18 cellular contexts compared by ENCODE assay signal in the genomic region with DNA sequence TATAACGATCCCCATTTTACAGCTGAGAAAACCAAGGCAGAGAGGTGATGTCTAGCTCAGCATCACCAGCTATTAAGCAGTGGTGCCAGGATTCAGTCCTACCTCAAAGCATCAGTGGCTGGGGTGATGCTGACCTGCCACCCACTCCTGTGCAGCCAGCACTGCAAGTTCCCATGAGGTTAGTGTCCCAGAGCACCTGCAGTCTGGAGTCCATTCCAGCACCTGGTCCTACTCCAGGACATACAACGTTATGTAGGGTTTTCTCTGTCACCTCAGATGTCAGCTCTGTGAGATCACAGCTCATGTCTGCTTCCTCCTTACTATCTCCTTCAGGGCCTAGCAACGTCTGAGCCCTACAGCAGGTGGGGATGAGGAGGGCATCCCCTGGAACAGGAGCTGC.
DNase-seq lines count a peak whose midpoint lies in the region; ATAC-seq, FAIRE-seq and TF ChIP-seq lines count a peak whose summit lies in the region.
"Had no signal": no experiment of that assay in that cellular context is flagged by ENCODE, and none has a peak within 500 bp of the region (broad histone marks: within the 10 kb centered on the region; RNA-seq: fewer than 3 reads in every experiment).

No MANE protein-coding gene starts in this region.

- no peak overlapping the region for H2AFZ ChIP-seq in DND-41 (ENCODE audit: low read depth, low read length)

- H3K27me3 ChIP-seq in DND-41 (ENCODE audit: insufficient read depth, low read length, poor library complexity) (no peaks in the 10 kb centered on the region), spleen (replicated peaks in 1 of 7) (no peaks in the 10 kb centered on the region)
- H3K27me3 ChIP-seq: BE2C had no signal

- DNase-seq in A549 (ENCODE audit: low read depth in 1 of 2, low spot score in 1 of 2) (no peak), DND-41 (peak; percentile 2), islet precursor cell (peak; percentile 32), spleen (peak; percentile 41), HUDEP-2 (lab: John Stamatoyannopoulos, UW; ENCODE audit: unreplicated experiment in 76 of 76) (no peak), GM13976 (ENCODE audit: low spot score) (no peak), mesenteric fat pad (ENCODE audit: low spot score) (no peak)
- DNase-seq: BE2C; CD4-positive, alpha-beta memory T cell; H7; Karpas-422; MM.1S; NCI-H1105; NCI-H1694 treated with DMSO at 0.1 percent for 48 hours; NCI-H69; NK-92 treated with Interleukin-12 subunit alpha and Interleukin-12 subunit beta, amount 100 ng/mL, for 24 hours; OCI-M1; RPMI8226 had no signal

- 25% methylated on average over 3 of the region's 3 CpGs for WGBS in A549 (ENCODE audit: missing lambda C conversion rate)
- 47 to 83% (median 75%) methylated on average over 3 of the region's 3 CpGs for WGBS in spleen, 5 donors

- TF ChIP-seq EP300 in A549 (IDR thresholded peaks at IDR 0.05): no peak

- TF ChIP-seq CTCF in A549 (IDR thresholded peaks at IDR 0.05): no peak
- TF ChIP-seq CTCF in DND-41 (IDR thresholded peaks at IDR 0.05; ENCODE audit: borderline replicate concordance, extremely low read depth, low read length, poor library complexity, severe bottlenecking): no peak
- no peak for TF ChIP-seq CTCF in spleen (IDR thresholded peaks at IDR 0.05 in 8 of 11, conservative IDR thresholded peaks at IDR 0.05 in 3 of 11)
- no peak for TF ChIP-seq CTCF in GM13976 (IDR thresholded peaks at IDR 0.05; ENCODE audit: borderline replicate concordance, control extremely low read depth, extremely low read depth, insufficient read depth, missing control alignments)

- POLR2A ChIA-PET in A549 (lab: Yijun Ruan, JAX): no interaction called here

- ATAC-seq in A549 (peak; percentile 22 to 31; a peak in 1 of 6 replicates), DND-41 (ENCODE audit: insufficient read depth, low read depth) (0 out of 3 replicates have a peak, but pooled peaks have one; percentile 31)

- no peaks in the 10 kb centered on the region for H3K79me2 ChIP-seq in DND-41 (ENCODE audit: insufficient read depth, low read length)

- FAIRE-seq in A549 (lab: Jason Lieb, UNC): no peak

- intact Hi-C loops in spleen (cut with DNase I; ENCODE audit: low total_unique reads): no loop called here

- H4K20me1 ChIP-seq in DND-41 (ENCODE audit: insufficient read depth, low read length): no peaks in the 10 kb centered on the region

- in situ Hi-C loops in GM13976 (cut with MboI; ENCODE audit: low sequenced_read_pairs, unreplicated experiment): no loop called here

- no peak overlapping the region for H3K27ac ChIP-seq in A549
- H3K27ac ChIP-seq in DND-41 (ENCODE audit: low read length): no peak overlapping the region
- no peak overlapping the region for H3K27ac ChIP-seq in spleen

- H3K36me3 ChIP-seq in DND-41 (ENCODE audit: insufficient read depth, low read length) (no peaks in the 10 kb centered on the region), spleen (no peaks in the 10 kb centered on the region)
- H3K36me3 ChIP-seq: BE2C had no signal

- no peak overlapping the region for H3K4me2 ChIP-seq in A549
- no peak overlapping the region for H3K4me2 ChIP-seq in DND-41 (ENCODE audit: insufficient read depth, low read length)

- no peak overlapping the region for H3K9ac ChIP-seq in DND-41 (ENCODE audit: low read depth, low read length)

- TF ChIP-seq POLR2A in A549 (IDR thresholded peaks at IDR 0.05; ENCODE audit: low read length): no peak
- no peak for TF ChIP-seq POLR2A in spleen (IDR thresholded peaks at IDR 0.05)

- no peak for TF ChIP-seq RAD21 in A549 (conservative IDR thresholded peaks at IDR 0.05 in 1 of 2, IDR thresholded peaks at IDR 0.05 in 1 of 2)

- H3K4me3 ChIP-seq in A549 (no peak overlapping the region), DND-41 (ENCODE audit: low read depth in 1 of 2, low read length in 2 of 2) (no peak overlapping the region), spleen (no peak overlapping the region)

- H3K9me3 ChIP-seq in A549 (no peaks in the 10 kb centered on the region), DND-41 (ENCODE audit: insufficient read depth, low read length, severe bottlenecking) (no peaks in the 10 kb centered on the region), spleen (no peaks in the 10 kb centered on the region)
- H3K9me3 ChIP-seq: BE2C had no signal

- CTCF ChIA-PET in A549 (lab: Yijun Ruan, JAX): no interaction called here

- H3K4me1 ChIP-seq in A549 (no peaks in the 10 kb centered on the region), DND-41 (ENCODE audit: insufficient read depth, low read length) (peaks cover 8% of the 10 kb centered on the region; the same call in 1 of the 2 replicates), spleen (peaks cover 0 to 9% (median 7%) of the 10 kb centered on the region in 6 donors)
- H3K4me1 ChIP-seq: BE2C had no signal

TF ChIP-seq in A549, 52 proteins besides CTCF, POLR2A, EP300 and RAD21:
- TF ChIP-seq TFCP2L1 (CRISPR knock-in tag; IDR thresholded peaks at IDR 0.05) (no peak), RFX5 (IDR thresholded peaks at IDR 0.05) (no peak), GATA3 (IDR thresholded peaks at IDR 0.05; ENCODE audit: borderline replicate concordance) (no peak), HOXB5 (CRISPR knock-in tag; IDR thresholded peaks at IDR 0.05) (no peak), SMC3 (IDR thresholded peaks at IDR 0.05) (no peak), CHD4 (IDR thresholded peaks at IDR 0.05; ENCODE audit: borderline replicate concordance) (no peak), FOSL2 (IDR thresholded peaks at IDR 0.05) (no peak), FOSL2 (CRISPR knock-in tag; IDR thresholded peaks at IDR 0.05) (no peak), CHD2 (IDR thresholded peaks at IDR 0.05; ENCODE audit: low read length, partially characterized antibody) (no peak), JUNB (IDR thresholded peaks at IDR 0.05) (no peak), CBX2 (IDR thresholded peaks at IDR 0.05; ENCODE audit: borderline replicate concordance, low read depth) (no peak), CEBPB (IDR thresholded peaks at IDR 0.05) (no peak)
- TF ChIP-seq, protein P1, sequence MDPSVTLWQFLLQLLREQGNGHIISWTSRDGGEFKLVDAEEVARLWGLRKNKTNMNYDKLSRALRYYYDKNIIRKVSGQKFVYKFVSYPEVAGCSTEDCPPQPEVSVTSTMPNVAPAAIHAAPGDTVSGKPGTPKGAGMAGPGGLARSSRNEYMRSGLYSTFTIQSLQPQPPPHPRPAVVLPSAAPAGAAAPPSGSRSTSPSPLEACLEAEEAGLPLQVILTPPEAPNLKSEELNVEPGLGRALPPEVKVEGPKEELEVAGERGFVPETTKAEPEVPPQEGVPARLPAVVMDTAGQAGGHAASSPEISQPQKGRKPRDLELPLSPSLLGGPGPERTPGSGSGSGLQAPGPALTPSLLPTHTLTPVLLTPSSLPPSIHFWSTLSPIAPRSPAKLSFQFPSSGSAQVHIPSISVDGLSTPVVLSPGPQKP (IDR thresholded peaks at IDR 0.05; ENCODE audit: low read depth, low read length): no peak
- TF ChIP-seq, protein P2, sequence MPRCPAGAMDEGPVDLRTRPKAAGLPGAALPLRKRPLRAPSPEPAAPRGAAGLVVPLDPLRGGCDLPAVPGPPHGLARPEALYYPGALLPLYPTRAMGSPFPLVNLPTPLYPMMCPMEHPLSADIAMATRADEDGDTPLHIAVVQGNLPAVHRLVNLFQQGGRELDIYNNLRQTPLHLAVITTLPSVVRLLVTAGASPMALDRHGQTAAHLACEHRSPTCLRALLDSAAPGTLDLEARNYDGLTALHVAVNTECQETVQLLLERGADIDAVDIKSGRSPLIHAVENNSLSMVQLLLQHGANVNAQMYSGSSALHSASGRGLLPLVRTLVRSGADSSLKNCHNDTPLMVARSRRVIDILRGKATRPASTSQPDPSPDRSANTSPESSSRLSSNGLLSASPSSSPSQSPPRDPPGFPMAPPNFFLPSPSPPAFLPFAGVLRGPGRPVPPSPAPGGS (IDR thresholded peaks at IDR 0.05): no peak
- TF ChIP-seq, protein P3, sequence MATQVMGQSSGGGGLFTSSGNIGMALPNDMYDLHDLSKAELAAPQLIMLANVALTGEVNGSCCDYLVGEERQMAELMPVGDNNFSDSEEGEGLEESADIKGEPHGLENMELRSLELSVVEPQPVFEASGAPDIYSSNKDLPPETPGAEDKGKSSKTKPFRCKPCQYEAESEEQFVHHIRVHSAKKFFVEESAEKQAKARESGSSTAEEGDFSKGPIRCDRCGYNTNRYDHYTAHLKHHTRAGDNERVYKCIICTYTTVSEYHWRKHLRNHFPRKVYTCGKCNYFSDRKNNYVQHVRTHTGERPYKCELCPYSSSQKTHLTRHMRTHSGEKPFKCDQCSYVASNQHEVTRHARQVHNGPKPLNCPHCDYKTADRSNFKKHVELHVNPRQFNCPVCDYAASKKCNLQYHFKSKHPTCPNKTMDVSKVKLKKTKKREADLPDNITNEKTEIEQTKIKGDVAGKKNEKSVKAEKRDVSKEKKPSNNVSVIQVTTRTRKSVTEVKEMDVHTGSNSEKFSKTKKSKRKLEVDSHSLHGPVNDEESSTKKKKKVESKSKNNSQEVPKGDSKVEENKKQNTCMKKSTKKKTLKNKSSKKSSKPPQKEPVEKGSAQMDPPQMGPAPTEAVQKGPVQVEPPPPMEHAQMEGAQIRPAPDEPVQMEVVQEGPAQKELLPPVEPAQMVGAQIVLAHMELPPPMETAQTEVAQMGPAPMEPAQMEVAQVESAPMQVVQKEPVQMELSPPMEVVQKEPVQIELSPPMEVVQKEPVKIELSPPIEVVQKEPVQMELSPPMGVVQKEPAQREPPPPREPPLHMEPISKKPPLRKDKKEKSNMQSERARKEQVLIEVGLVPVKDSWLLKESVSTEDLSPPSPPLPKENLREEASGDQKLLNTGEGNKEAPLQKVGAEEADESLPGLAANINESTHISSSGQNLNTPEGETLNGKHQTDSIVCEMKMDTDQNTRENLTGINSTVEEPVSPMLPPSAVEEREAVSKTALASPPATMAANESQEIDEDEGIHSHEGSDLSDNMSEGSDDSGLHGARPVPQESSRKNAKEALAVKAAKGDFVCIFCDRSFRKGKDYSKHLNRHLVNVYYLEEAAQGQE (IDR thresholded peaks at IDR 0.05): no peak

Comparison
In these comparisons a context has a peak if more than half of its experiments do, and no peak if none do; other contexts are left out.
1. DNase-seq: peak in DND-41 (single experiment), islet precursor cell (single experiment) and spleen (single experiment); none in A549 (0 of 2), HUDEP-2 (0 of 76), GM13976 (single experiment) and mesenteric fat pad (single experiment).